37 cellular contexts compared by ENCODE assay signal in genomic region chr18:21916594-21916993, GRCh38.
A peak's percentile ranks its signal among the peaks of the same experiment; 100 is the strongest.
DNase-seq lines count a peak whose midpoint lies in the region; ATAC-seq, FAIRE-seq and TF ChIP-seq lines count a peak whose summit lies in the region.
"Had no signal": no experiment of that assay in that cellular context is flagged by ENCODE, and none has a peak within 500 bp of the region (broad histone marks: within the 10 kb centered on the region; RNA-seq: fewer than 3 reads in every experiment).

No MANE protein-coding gene starts in this region.

- H3K27ac ChIP-seq in HepG2 (ENCODE audit: extremely low read length, insufficient read depth, low read length) (no peak overlapping the region), right lobe of liver (no peak overlapping the region), HEK293 (ENCODE audit: extremely low read depth, low read depth, low read length) (no peak overlapping the region), GM12878 (ENCODE audit: control insufficient read depth, insufficient read depth) (no peak overlapping the region), heart left ventricle (no peak overlapping the region)
- H3K27ac ChIP-seq: 22Rv1; A549; BLaER1; BLaER1 treated with 17β-estradiol and CSF1 and Interleukin-3, amounts not matched to agents 10 nM and 100 nM; C4-2B had no signal

- H3K4me1 ChIP-seq in HepG2 (ENCODE audit: insufficient read depth, low read length) (no peaks in the 10 kb centered on the region), right lobe of liver (no peaks in the 10 kb centered on the region), HEK293 (ENCODE audit: control insufficient read depth, insufficient read depth, low read length) (peaks cover 7% of the 10 kb centered on the region; the same call in 1 of the 2 replicates), GM12878 (ENCODE audit: control insufficient read depth, insufficient read depth, low read length) (no peaks in the 10 kb centered on the region), heart left ventricle (no peaks in the 10 kb centered on the region)
- H3K4me1 ChIP-seq: A549; BE2C; BLaER1; BLaER1 treated with 17β-estradiol and CSF1 and Interleukin-3, amounts not matched to agents 10 nM and 100 nM had no signal

- POLR2A ChIA-PET in HepG2 (lab: Yijun Ruan, JAX): no interaction called here
- POLR2A ChIA-PET in HEK293 (lab: Yijun Ruan, JAX): interaction anchor here (1.0 kb wide), 1 partner anchor 254 kb away, joined by 3 read pairs; no protein-coding TSS in a partner anchor
- POLR2A ChIA-PET in GM12878 (lab: Charles Lee): no interaction called here

- H3K4me2 ChIP-seq in HepG2 (ENCODE audit: low read depth, low read length) (no peak overlapping the region), GM12878 (ENCODE audit: control insufficient read depth, insufficient read depth) (no peak overlapping the region)
- H3K4me2 ChIP-seq: A549; BLaER1; BLaER1 treated with 17β-estradiol and CSF1 and Interleukin-3, amounts not matched to agents 10 nM and 100 nM had no signal

- RAD21 ChIA-PET in GM12878 (lab: Charles Lee; ENCODE audit: unreplicated experiment): interaction anchor here (0.6 kb wide), 1 partner anchor 724 kb away, joined by 3 read pairs; no protein-coding TSS in a partner anchor

- FAIRE-seq in HepG2 (lab: Jason Lieb, UNC): no peak
- FAIRE-seq in GM12878 (lab: Jason Lieb, UNC): no peak
- peak; percentile 8 for FAIRE-seq in endometrium (lab: Jason Lieb, UNC)
- FAIRE-seq: A204.1, A549, D721Med had no signal

- intact Hi-C loops in HepG2 (cut with micrococcal nuclease; ENCODE audit: unreplicated experiment) (loop anchor here (10.0 kb wide), 1 partner anchor 198 kb away; no protein-coding TSS in a partner anchor), right lobe of liver (cut with DNase I) (no loop called here), GM12878 (cut with micrococcal nuclease; ENCODE audit: unreplicated experiment) (loop anchor here (10.0 kb wide), 1 partner anchor 788 kb away; no protein-coding TSS in a partner anchor), heart left ventricle (cut with DNase I) (loop anchor here in 9 of 10 donors (5.0 to 10.0 kb wide), 5 partner anchors 248 to 788 kb away; partner anchors contain the start of gene GATA6 (in 4 of the 9))
- intact Hi-C loops in activated T-helper 1 cell treated with anti-CD3 and anti-CD28 coated beads, Interleukin-12 subunit alpha, Interleukin-12 subunit beta, Interleukin-2, Interleukin-4 antibody, amounts not matched to agents 30 ng/mL and 10 ng/mL and 1 ng/mL, durations not matched to agents 14 hours and 24 hours and 36 hours (cut with micrococcal nuclease): no loop called here

- H3K4me3 ChIP-seq in HepG2 (replicated peaks in 1 of 3; ENCODE audit: insufficient read depth in 1 of 3, low read depth in 2 of 3, low read length in 3 of 3): no peak overlapping the region
- H3K4me3 ChIP-seq in right lobe of liver: no peak overlapping the region
- H3K4me3 ChIP-seq in HEK293 (ENCODE audit: low read depth, low read length): no peak overlapping the region
- H3K4me3 ChIP-seq in GM12878: no peak overlapping the region
- H3K4me3 ChIP-seq in heart left ventricle: no peak overlapping the region
- H3K4me3 ChIP-seq: A549; BLaER1; BLaER1 treated with 17β-estradiol and CSF1 and Interleukin-3, amounts not matched to agents 10 nM and 100 nM had no signal

- no peak overlapping the region for H3K4me3 Mint-ChIP-seq in activated T-helper 1 cell treated with anti-CD3 and anti-CD28 coated beads, Interleukin-12 subunit alpha, Interleukin-12 subunit beta, Interleukin-2, Interleukin-4 antibody, amounts not matched to agents 30 ng/mL and 10 ng/mL and 1 ng/mL, durations not matched to agents 14 hours and 24 hours and 36 hours
- H3K4me3 Mint-ChIP-seq in nephron progenitor cell: no peak overlapping the region
- H3K4me3 Mint-ChIP-seq: B cell; CD14-positive monocyte; CD4-positive, alpha-beta memory T cell; CD4-positive, alpha-beta T cell; CD4-positive, CD25-positive, alpha-beta regulatory T cell; CD8-positive, alpha-beta memory T cell; CD8-positive, alpha-beta T cell had no signal

- no peaks in the 10 kb centered on the region for H3K36me3 Mint-ChIP-seq in activated T-helper 1 cell treated with anti-CD3 and anti-CD28 coated beads, Interleukin-12 subunit alpha, Interleukin-12 subunit beta, Interleukin-2, Interleukin-4 antibody, amounts not matched to agents 30 ng/mL and 10 ng/mL and 1 ng/mL, durations not matched to agents 14 hours and 24 hours and 36 hours (ENCODE audit: low read depth)
- H3K36me3 Mint-ChIP-seq in nephron progenitor cell (ENCODE audit: low read depth): no peaks in the 10 kb centered on the region
- H3K36me3 Mint-ChIP-seq: CD14-positive monocyte; CD4-positive, CD25-positive, alpha-beta regulatory T cell; CD8-positive, alpha-beta memory T cell; CD8-positive, alpha-beta T cell had no signal

- H4K20me1 ChIP-seq in HepG2 (ENCODE audit: insufficient read depth, low read length) (no peaks in the 10 kb centered on the region), GM12878 (ENCODE audit: control insufficient read depth, insufficient read depth) (no peaks in the 10 kb centered on the region)
- H4K20me1 ChIP-seq: BLaER1; BLaER1 treated with 17β-estradiol and CSF1 and Interleukin-3, amounts not matched to agents 10 nM and 100 nM had no signal

- TF ChIP-seq EP300 in HepG2 (IDR thresholded peaks at IDR 0.05; ENCODE audit: low read depth in 2 of 2, low read length in 2 of 2): no peak
- TF ChIP-seq EP300 in HepG2 (CRISPR knock-in tag; IDR thresholded peaks at IDR 0.05; ENCODE audit: borderline replicate concordance): no peak
- TF ChIP-seq EP300 in GM12878 (IDR thresholded peaks at IDR 0.05; ENCODE audit: borderline replicate concordance in 1 of 2, control insufficient read depth in 1 of 2, low read depth in 2 of 2, low read length in 2 of 2): no peak

- H3K79me2 ChIP-seq in HepG2 (ENCODE audit: insufficient read depth, low read length) (no peaks in the 10 kb centered on the region), GM12878 (ENCODE audit: control insufficient read depth, insufficient read depth, low read length) (no peaks in the 10 kb centered on the region)

- DNase-seq in HepG2 (ENCODE audit: low spot score) (no peak), right lobe of liver (no peak), GM12878 (ENCODE audit: low read depth, low spot score) (no peak), heart left ventricle (no peak), nephron progenitor cell (no peak)
- DNase-seq in activated T-helper 1 cell treated with anti-CD3 and anti-CD28 coated beads, Interleukin-12 subunit alpha, Interleukin-12 subunit beta, Interleukin-2, Interleukin-4 antibody, amounts not matched to agents 30 ng/mL and 10 ng/mL and 1 ng/mL, durations not matched to agents 14 hours and 24 hours and 36 hours (ENCODE audit: low spot score): no peak
- DNase-seq: 8988T; ACHN; AML-193; BE2C; C1 segment of cervical spinal cord; Caco-2; Calu3; CD4-positive, alpha-beta memory T cell; CD4-positive, alpha-beta T cell; CD4-positive, CD25-positive, alpha-beta regulatory T cell; CD8-positive, alpha-beta memory T cell; CD8-positive, alpha-beta T cell; COR-L47; DMS 273 treated with DMSO at 0.1 percent for 48 hours; DMS153; DMS53; DMS79; DMS79 treated with DMSO at 0.1 percent for 48 hours; DND-41; EL had no signal

- WGBS in HepG2 (ENCODE audit: low lambda C conversion rate): 16% methylated on average over 2 of the region's 2 CpGs
- WGBS in right lobe of liver (ENCODE audit: insufficient coverage, low coverage, low lambda C conversion rate, missing lambda C conversion rate): 77% methylated on average over 2 of the region's 2 CpGs
- 0% methylated on average over 2 of the region's 2 CpGs for WGBS in GM12878 (ENCODE audit: insufficient coverage, insufficient replicate concordance, low lambda C conversion rate, missing lambda C conversion rate)
- WGBS in heart left ventricle, 4 donors: 68 to 81% (median 78%) methylated on average over 2 of the region's 2 CpGs

- TF ChIP-seq POLR2A in HepG2 (IDR thresholded peaks at IDR 0.05; ENCODE audit: insufficient read depth in 1 of 2, low read depth in 2 of 2, low read length in 2 of 2) (no peak), right lobe of liver (IDR thresholded peaks at IDR 0.05) (no peak), GM12878 (IDR thresholded peaks at IDR 0.05; ENCODE audit: low read depth, low read length) (no peak), heart left ventricle (IDR thresholded peaks at IDR 0.05) (no peak)

- ATAC-seq in HepG2: no peak
- ATAC-seq in right lobe of liver: no peak
- ATAC-seq in GM12878: no peak
- no peak for ATAC-seq in heart left ventricle
- ATAC-seq: A549; CD8-positive, alpha-beta T cell had no signal

- no peak overlapping the region for H2AFZ ChIP-seq in HepG2 (ENCODE audit: low read length)
- no peak overlapping the region for H2AFZ ChIP-seq in GM12878 (ENCODE audit: control insufficient read depth, low read depth, low read length)

- H3K27me3 ChIP-seq in HepG2 (ENCODE audit: control insufficient read depth in 1 of 2, insufficient read depth in 2 of 2, low read length in 2 of 2) (no peaks in the 10 kb centered on the region; a peak in 1 of 5 replicates), right lobe of liver (no peaks in the 10 kb centered on the region), GM12878 (replicated peaks in 1 of 2; ENCODE audit: control insufficient read depth in 2 of 2, insufficient read depth in 2 of 2, low read length in 1 of 2) (no peaks in the 10 kb centered on the region), heart left ventricle (no peaks in the 10 kb centered on the region)
- H3K27me3 ChIP-seq: BE2C; BLaER1; BLaER1 treated with 17β-estradiol and CSF1 and Interleukin-3, amounts not matched to agents 10 nM and 100 nM had no signal

- peaks cover 11% of the 10 kb centered on the region for H3K27me3 Mint-ChIP-seq in activated T-helper 1 cell treated with anti-CD3 and anti-CD28 coated beads, Interleukin-12 subunit alpha, Interleukin-12 subunit beta, Interleukin-2, Interleukin-4 antibody, amounts not matched to agents 30 ng/mL and 10 ng/mL and 1 ng/mL, durations not matched to agents 14 hours and 24 hours and 36 hours (ENCODE audit: insufficient read depth)
- H3K27me3 Mint-ChIP-seq in nephron progenitor cell (ENCODE audit: low read depth, poor library complexity): peaks cover 17% of the 10 kb centered on the region

- BruUV-seq in HepG2 (replicated peaks; lab: Mats Ljungman, UMichigan) (no TSS peak), GM12878 (replicated peaks; lab: Mats Ljungman, UMichigan) (no TSS peak)

- TF ChIP-seq RAD21 in HepG2 (CRISPR knock-in tag; IDR thresholded peaks at IDR 0.05): no peak
- no peak for TF ChIP-seq RAD21 in GM12878 (IDR thresholded peaks at IDR 0.05; ENCODE audit: insufficient read depth, low read depth, low read length)

- TF ChIP-seq CTCF in HepG2 (CRISPR knock-in tag; IDR thresholded peaks at IDR 0.05) (no peak), right lobe of liver (IDR thresholded peaks at IDR 0.05) (no peak), HEK293 (tag by site-specific recombination; IDR thresholded peaks at IDR 0.05) (no peak), GM12878 (IDR thresholded peaks at IDR 0.05 in 2 of 3, conservative IDR thresholded peaks at IDR 0.05 in 1 of 3; ENCODE audit: control insufficient read depth in 2 of 3, extremely low read depth in 1 of 3, insufficient read depth in 1 of 3, low read depth in 3 of 3, low read length in 3 of 3) (no peak), heart left ventricle (IDR thresholded peaks at IDR 0.05) (no peak), nephron progenitor cell (IDR thresholded peaks at IDR 0.05) (no peak)

- H3K9me3 ChIP-seq in HepG2 (ENCODE audit: low read length) (no peaks in the 10 kb centered on the region), right lobe of liver (no peaks in the 10 kb centered on the region), HEK293 (ENCODE audit: control insufficient read depth, insufficient read depth, low read depth, low read length) (no peaks in the 10 kb centered on the region), GM12878 (replicated peaks; ENCODE audit: control insufficient read depth, insufficient read depth, low read length) (no peaks in the 10 kb centered on the region; the same call in 2 of the 3 replicates), heart left ventricle (peaks cover 0 to 25% (median 8%) of the 10 kb centered on the region in 12 donors)
- H3K9me3 ChIP-seq: BE2C had no signal

- H3K36me3 ChIP-seq in HepG2 (replicated peaks in 1 of 2; ENCODE audit: control insufficient read depth in 1 of 2, insufficient read depth in 2 of 2, low read length in 2 of 2): no peaks in the 10 kb centered on the region
- H3K36me3 ChIP-seq in right lobe of liver: no peaks in the 10 kb centered on the region
- no peaks in the 10 kb centered on the region for H3K36me3 ChIP-seq in HEK293 (ENCODE audit: control insufficient read depth in 2 of 2, insufficient read depth in 1 of 2, low read length in 2 of 2)
- no peaks in the 10 kb centered on the region for H3K36me3 ChIP-seq in GM12878 (ENCODE audit: control insufficient read depth in 2 of 2, insufficient read depth in 2 of 2, low read length in 1 of 2)
- no peaks in the 10 kb centered on the region for H3K36me3 ChIP-seq in heart left ventricle
- H3K36me3 ChIP-seq: BE2C; BLaER1; BLaER1 treated with 17β-estradiol and CSF1 and Interleukin-3, amounts not matched to agents 10 nM and 100 nM had no signal

- H3K9me3 Mint-ChIP-seq in activated T-helper 1 cell treated with anti-CD3 and anti-CD28 coated beads, Interleukin-12 subunit alpha, Interleukin-12 subunit beta, Interleukin-2, Interleukin-4 antibody, amounts not matched to agents 30 ng/mL and 10 ng/mL and 1 ng/mL, durations not matched to agents 14 hours and 24 hours and 36 hours: peaks cover 3% of the 10 kb centered on the region
- H3K9me3 Mint-ChIP-seq in nephron progenitor cell: peaks cover 22% of the 10 kb centered on the region

- H3K27ac Mint-ChIP-seq in activated T-helper 1 cell treated with anti-CD3 and anti-CD28 coated beads, Interleukin-12 subunit alpha, Interleukin-12 subunit beta, Interleukin-2, Interleukin-4 antibody, amounts not matched to agents 30 ng/mL and 10 ng/mL and 1 ng/mL, durations not matched to agents 14 hours and 24 hours and 36 hours: no peak overlapping the region
- H3K27ac Mint-ChIP-seq in nephron progenitor cell: no peak overlapping the region
- H3K27ac Mint-ChIP-seq: B cell; CD14-positive monocyte; CD4-positive, alpha-beta memory T cell; CD4-positive, alpha-beta T cell; CD4-positive, CD25-positive, alpha-beta regulatory T cell; CD8-positive, alpha-beta memory T cell; CD8-positive, alpha-beta T cell had no signal

- peaks cover 2% of the 10 kb centered on the region for H3K4me1 Mint-ChIP-seq in activated T-helper 1 cell treated with anti-CD3 and anti-CD28 coated beads, Interleukin-12 subunit alpha, Interleukin-12 subunit beta, Interleukin-2, Interleukin-4 antibody, amounts not matched to agents 30 ng/mL and 10 ng/mL and 1 ng/mL, durations not matched to agents 14 hours and 24 hours and 36 hours (ENCODE audit: low read depth)
- peaks cover 6% of the 10 kb centered on the region for H3K4me1 Mint-ChIP-seq in nephron progenitor cell
- H3K4me1 Mint-ChIP-seq: B cell; CD14-positive monocyte; CD4-positive, alpha-beta memory T cell; CD4-positive, CD25-positive, alpha-beta regulatory T cell; CD8-positive, alpha-beta memory T cell had no signal

- in situ Hi-C loops in HepG2 (cut with HindIII; ENCODE audit: extremely low pct_ligation_motif_present, low pct_unique_long_range_greater_than_20kb): no loop called here
- in situ Hi-C loops in GM12878 (cut with MboI): loop anchor here (25.0 kb wide), 1 partner anchor 796 kb away; no protein-coding TSS in a partner anchor

- CTCF ChIA-PET in HepG2 (lab: Yijun Ruan, JAX; ENCODE audit: low intra/inter-chr PET ratio, low total read pairs) (no interaction called here), HEK293 (lab: Yijun Ruan, JAX) (interaction anchor here (0.6 to 1.9 kb wide), 3 partner anchors 18 to 647 kb away, joined by 4 to 8 read pairs (median 4); no protein-coding TSS in a partner anchor), GM12878 (lab: Yijun Ruan, JAX) (interaction anchor here (1.1 kb wide), 1 partner anchor 40 kb away, joined by 3 read pairs; no protein-coding TSS in a partner anchor)

- SMC1A ChIA-PET in GM12878 (lab: Charles Lee; ENCODE audit: uncharacterized antibody, unreplicated experiment): no interaction called here

- H3K9ac ChIP-seq in HepG2 (ENCODE audit: insufficient read depth, low read depth, low read length): no peak overlapping the region
- no peak overlapping the region for H3K9ac ChIP-seq in GM12878 (ENCODE audit: control insufficient read depth, insufficient read depth, low read length)
- H3K9ac ChIP-seq: BLaER1; BLaER1 treated with 17β-estradiol and CSF1 and Interleukin-3, amounts not matched to agents 10 nM and 100 nM had no signal

Comparison
In these comparisons a context has a peak if more than half of its experiments do, and no peak if none do; other contexts are left out.
1. intact Hi-C loops: an anchor here in HepG2 (10.0 kb wide), GM12878 (10.0 kb wide) and heart left ventricle (5.0 to 10.0 kb wide); none called in right lobe of liver and activated T-helper 1 cell treated with anti-CD3 and anti-CD28 coated beads, Interleukin-12 subunit alpha, Interleukin-12 subunit beta, Interleukin-2, Interleukin-4 antibody, amounts not matched to agents 30 ng/mL and 10 ng/mL and 1 ng/mL, durations not matched to agents 14 hours and 24 hours and 36 hours.
2. Of the 63 proteins assayed by ChIP-seq in both HepG2 and HEK293: peak only in HepG2: none; only in HEK293: ATF2; in both: none; in neither: 62.